ENCODE assay signal across 25 cellular contexts in genomic region chr1:112307930-112308329, GRCh38.
"Had no signal": no experiment of that assay in that cellular context is flagged by ENCODE, and none has a peak within 500 bp of the region (broad histone marks: within the 10 kb centered on the region; RNA-seq: fewer than 3 reads in every experiment).

No MANE protein-coding gene starts in this region.

- H3K4me3 ChIP-seq: neural progenitor cell, ovary, psoas muscle, right lobe of liver, sigmoid colon, stomach, thoracic aorta, thyroid gland, tibial nerve, upper lobe of right lung, uterus had no signal

- H2AFZ ChIP-seq: neural progenitor cell, parathyroid adenoma had no signal

- H3K4me1 ChIP-seq: parathyroid adenoma, psoas muscle, right lobe of liver, sigmoid colon, stomach, tibial nerve, upper lobe of right lung, uterus had no signal

- H3K79me2 ChIP-seq: parathyroid adenoma had no signal

- ATAC-seq: natural killer cell; psoas muscle; right cardiac atrium; right lobe of liver; stimulated activated effector memory CD8-positive, alpha-beta T cell treated with anti-CD3 and anti-CD28 coated beads, Interleukin-12 subunit alpha, Interleukin-12 subunit beta, amount 100 ng/mL, for 72 hours; stimulated activated naive B cell treated with anti-CD40 and anti-IgM and Interleukin-4, amounts not matched to agents 10 μg/mL and 1 μg/mL and 100 μg/mL, for 72 hours; upper lobe of right lung had no signal

- H3K27ac ChIP-seq: neural progenitor cell, ovary, parathyroid adenoma, psoas muscle, right lobe of liver, sigmoid colon, stomach, thoracic aorta, thyroid gland, tibial nerve, upper lobe of right lung, uterus had no signal

- H3K27me3 ChIP-seq: neural progenitor cell, ovary, right lobe of liver, sigmoid colon, stomach, thyroid gland, tibial nerve, upper lobe of right lung, uterus had no signal

- H3K4me2 ChIP-seq: neural progenitor cell had no signal

- H3K9ac ChIP-seq: neural progenitor cell, parathyroid adenoma had no signal

- DNase-seq: natural killer cell; occipital lobe; ovary; posterior cingulate gyrus; psoas muscle; right cardiac atrium; right lobe of liver; sigmoid colon; small intestine; stimulated activated CD4-positive, alpha-beta T cell treated with anti-CD3 and anti-CD28 coated beads, Interleukin-15, amount 100 ng/mL, for 24 hours; stimulated activated CD4-positive, alpha-beta T cell treated with anti-CD3 and anti-CD28 coated beads, Interleukin-2, amount 100 ng/mL, for 24 hours; stimulated activated CD4-positive, alpha-beta T cell treated with anti-CD3 and anti-CD28 coated beads, Interleukin-2, amount 100 ng/mL, for 48 hours; stimulated activated CD4-positive, alpha-beta T cell treated with anti-CD3 and anti-CD28 coated beads, Interleukin-4, amount 100 ng/mL, for 24 hours; stimulated activated naive B cell treated with anti-CD40 and anti-IgM and Interleukin-4, amounts not matched to agents 10 μg/mL and 1 μg/mL and 100 μg/mL, for 72 hours; stimulated activated naive CD4-positive, alpha-beta T cell treated with Interleukin-2 at 50 U/mL for 16 hours; stomach; thyroid gland; trophoblast cell; upper lobe of right lung; uterus had no signal

- H3K9me3 ChIP-seq: ovary, psoas muscle, right lobe of liver, sigmoid colon, stomach, thoracic aorta, thyroid gland, tibial nerve, upper lobe of right lung, uterus had no signal

- H3K36me3 ChIP-seq: neural progenitor cell, ovary, right lobe of liver, sigmoid colon, stomach, thoracic aorta, thyroid gland, tibial nerve, upper lobe of right lung, uterus had no signal
